In genomic region chr15:52496776-52497470, GRCh38 we compare ENCODE assay signal across 2 cellular contexts.
A peak's percentile ranks its signal among the peaks of the same experiment; 100 is the strongest.
TF ChIP-seq lines count a peak whose summit lies in the region.

No MANE protein-coding gene starts in this region.

TF ChIP-seq in HCT116, 20 proteins besides CTCF, POLR2A, EP300 and RAD21 (continued from another document):
- TF ChIP-seq POLR2AphosphoS5 (IDR thresholded peaks at IDR 0.05; ENCODE audit: low read depth, low read length) (no peak), ZFX (IDR thresholded peaks at IDR 0.05) (no peak), JUND (IDR thresholded peaks at IDR 0.05) (peak; percentile 27), TCF7L2 (IDR thresholded peaks at IDR 0.05; ENCODE audit: borderline replicate concordance, extremely low read depth, insufficient read depth, insufficient read length) (no peak), YY1 (IDR thresholded peaks at IDR 0.05; ENCODE audit: extremely low read depth, insufficient replicate concordance, low read depth, low read length) (no peak), CEBPB (IDR thresholded peaks at IDR 0.05; ENCODE audit: low read depth) (no peak)

TF ChIP-seq in GM23338, 12 proteins besides CTCF, POLR2A, EP300 and RAD21 (continued from another document):
- TF ChIP-seq ZNF462 (CRISPR knock-in tag; IDR thresholded peaks at IDR 0.05) (no peak), CREB1 (CRISPR knock-in tag; IDR thresholded peaks at IDR 0.05; ENCODE audit: low read depth) (no peak), POLR2AphosphoS5 (IDR thresholded peaks at IDR 0.05; ENCODE audit: low read depth) (no peak), ZNF331 (CRISPR knock-in tag; IDR thresholded peaks at IDR 0.05; ENCODE audit: low read depth) (no peak), JUNB (IDR thresholded peaks at IDR 0.05; ENCODE audit: unreplicated experiment) (no peak), NANOG (IDR thresholded peaks at IDR 0.05; ENCODE audit: borderline replicate concordance) (no peak), REST (IDR thresholded peaks at IDR 0.05; ENCODE audit: unreplicated experiment) (no peak), STAT1 (IDR thresholded peaks at IDR 0.05; ENCODE audit: unreplicated experiment) (no peak), ETS1 (IDR thresholded peaks at IDR 0.05) (no peak)
TF ChIP-seq in GM23338: peak in this region for 0.
